In genomic region chr12:11718768-11719253, GRCh38 we compare ENCODE assay signal across 8 cellular contexts.
A peak's percentile ranks its signal among the peaks of the same experiment; 100 is the strongest.
DNase-seq lines count a peak whose midpoint lies in the region; TF ChIP-seq lines count a peak whose summit lies in the region.

No MANE protein-coding gene starts in this region.

- CTCF ChIA-PET in AG04449 (lab: Yijun Ruan, JAX), result no interaction called here
- CTCF ChIA-PET in PC-9 (lab: Charles Lee), result no interaction called here

- no peaks in the 10 kb centered on the region for H3F3A ChIP-seq in PC-9 (ENCODE audit: insufficient read depth, low read depth)

- H3K4me3 Mint-ChIP-seq in chondrocyte (ENCODE audit: unreplicated experiment), result no peak overlapping the region
- H3K4me3 Mint-ChIP-seq in glutamatergic neuron (ENCODE audit: unreplicated experiment), result no peak overlapping the region

- H3K27me3 Mint-ChIP-seq in chondrocyte (ENCODE audit: low read depth) (no peaks in the 10 kb centered on the region), glutamatergic neuron (ENCODE audit: unreplicated experiment) (peaks cover 2% of the 10 kb centered on the region)

- H3K79me2 ChIP-seq in PC-9 (ENCODE audit: low read depth), result peaks cover 11% of the 10 kb centered on the region; the same call in 1 of the 2 replicates

- no TSS peak for BruUV-seq in PC-9 (replicated peaks; lab: Mats Ljungman, UMichigan)

- H3K9me3 Mint-ChIP-seq in chondrocyte (ENCODE audit: low read depth), result no peaks in the 10 kb centered on the region
- no peaks in the 10 kb centered on the region for H3K9me3 Mint-ChIP-seq in glutamatergic neuron (ENCODE audit: unreplicated experiment)

- H2AFZ ChIP-seq in PC-9, result no peak overlapping the region

- intact Hi-C loops in PC-9 (cut with micrococcal nuclease; ENCODE audit: unreplicated experiment), result no loop called here

- no peaks in the 10 kb centered on the region for H3K9me3 ChIP-seq in PC-9 (ENCODE audit: insufficient read depth, low read depth)

- H3K27ac Mint-ChIP-seq in chondrocyte (ENCODE audit: unreplicated experiment) (peak overlapping the region; percentile 92), glutamatergic neuron (ENCODE audit: unreplicated experiment) (no peak overlapping the region)

- POLR2A ChIA-PET in AG04449 (lab: Yijun Ruan, JAX), result interaction anchor here (1.0 kb wide), 1 partner anchor 69 kb away, joined by 3 read pairs; the partner anchor contains the start of gene ETV6
- POLR2A ChIA-PET in PC-9 (lab: Charles Lee; ENCODE audit: unreplicated experiment), result interaction anchor here (0.7 kb wide), 1 partner anchor 159 kb away, joined by 4 read pairs; no protein-coding TSS in a partner anchor

- TF ChIP-seq CTCF in AG04449 (IDR thresholded peaks at IDR 0.05; ENCODE audit: insufficient read depth, low read length, missing control alignments) (no peak), chondrocyte (IDR thresholded peaks at IDR 0.05) (no peak), coronary artery (IDR thresholded peaks at IDR 0.05) (no peak), PC-9 (conservative IDR thresholded peaks at IDR 0.05) (no peak), glutamatergic neuron (IDR thresholded peaks at IDR 0.05; ENCODE audit: partially characterized antibody, unreplicated experiment) (no peak)

- peaks cover 9% of the 10 kb centered on the region for H3K36me3 Mint-ChIP-seq in chondrocyte (ENCODE audit: low read depth)
- H3K36me3 Mint-ChIP-seq in glutamatergic neuron (ENCODE audit: unreplicated experiment), result no peaks in the 10 kb centered on the region

- H3K4me3 ChIP-seq in AG04449 (ENCODE audit: low read depth, low read length) (no peak overlapping the region), coronary artery (no peak overlapping the region), PC-9 (no peak overlapping the region)

- H3K4me1 Mint-ChIP-seq in chondrocyte (ENCODE audit: low read depth) (peaks cover 50% of the 10 kb centered on the region), glutamatergic neuron (ENCODE audit: low read depth, unreplicated experiment) (no peaks in the 10 kb centered on the region)

- H3K27ac ChIP-seq in coronary artery (peak overlapping the region in 1 of 2 donors; percentile 55), PC-9 (no peak overlapping the region)

- no peaks in the 10 kb centered on the region for H3K9me2 ChIP-seq in PC-9 (ENCODE audit: insufficient read depth)

- no peaks in the 10 kb centered on the region for H3K4me1 ChIP-seq in PC-9 (replicated peaks; ENCODE audit: insufficient read depth)

- DNase-seq in AG04449 (ENCODE audit: low read depth, low spot score) (peak; percentile 70), HPDE6-E6E7 (ENCODE audit: extremely low spot score) (peak; percentile 41), chondrocyte (ENCODE audit: low spot score) (no peak), lung microvascular endothelial cell (ENCODE audit: low read depth in 2 of 2) (peak; percentile 36 to 86), coronary artery (ENCODE audit: low spot score) (no peak), PC-9 (no peak), glutamatergic neuron (no peak), occipital lobe (lab: John Stamatoyannopoulos, UW) (no peak)

- no peak overlapping the region for H3K4me2 ChIP-seq in PC-9

- H3K36me3 ChIP-seq in PC-9 (ENCODE audit: low read depth), result no peaks in the 10 kb centered on the region

- H4K20me1 ChIP-seq in PC-9 (ENCODE audit: insufficient read depth), result no peaks in the 10 kb centered on the region

- no peaks in the 10 kb centered on the region for H3K27me3 ChIP-seq in PC-9 (ENCODE audit: insufficient read depth, low read depth)

Comparison
In these comparisons a context has a peak if more than half of its experiments do, and no peak if none do; other contexts are left out.
1. DNase-seq: peak in AG04449 (single experiment), HPDE6-E6E7 (single experiment) and lung microvascular endothelial cell (2 of 2); none in chondrocyte (single experiment), coronary artery (single experiment), PC-9 (0 of 2), glutamatergic neuron (single experiment) and occipital lobe (single experiment).